Comparison of ENCODE assay signal across 21 cellular contexts in the genomic region with DNA sequence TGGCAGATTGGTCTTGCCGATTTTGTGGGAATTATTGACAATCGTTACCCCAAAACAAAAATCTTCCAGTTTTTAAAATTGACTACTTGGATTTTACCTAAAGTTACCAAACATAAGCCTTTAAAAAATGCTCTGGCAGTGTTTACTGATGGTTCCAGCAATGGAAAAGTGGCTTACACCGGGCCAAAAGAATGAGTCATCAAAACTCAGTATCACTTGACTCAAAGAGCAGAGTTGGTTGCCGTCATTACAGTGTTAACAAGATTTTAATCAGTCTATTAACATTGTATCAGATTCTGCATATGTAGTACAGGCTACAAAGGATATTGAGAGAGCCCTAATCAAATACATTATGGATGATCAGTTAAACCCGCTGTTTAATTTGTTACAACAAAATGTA. TPM values are rescaled to one million over a fixed set of nuclear protein-coding genes. Genes with fewer than 3 reads are reported as not detected.
DNase-seq lines count a peak whose midpoint lies in the region; ATAC-seq and TF ChIP-seq lines count a peak whose summit lies in the region.
"Had no signal": no experiment of that assay in that cellular context is flagged by ENCODE, and none has a peak within 500 bp of the region (broad histone marks: within the 10 kb centered on the region; RNA-seq: fewer than 3 reads in every experiment).

No MANE protein-coding gene starts in this region.

- H3F3A ChIP-seq in Loucy (ENCODE audit: low read depth): no peaks in the 10 kb centered on the region

- H3K4me2 ChIP-seq in Loucy (ENCODE audit: low read depth, low read length, poor library complexity, severe bottlenecking): peak overlapping the region; percentile 2
- H3K4me2 ChIP-seq: KMS-11, neural progenitor cell had no signal

- DNase-seq in Daoy (ENCODE audit: low read depth): peak; percentile 28
- peak; percentile 70 for DNase-seq in astrocyte of the hippocampus (ENCODE audit: low read depth, low spot score)
- peak; percentile 66 for DNase-seq in iris pigment epithelial cell (ENCODE audit: low read depth)
- DNase-seq in GOT3 (lab: John Stamatoyannopoulos, UW): no peak
- no peak for DNase-seq in NCI-H2081 (lab: John Stamatoyannopoulos, UW)
- no peak for DNase-seq in Kasumi-1 (lab: John Stamatoyannopoulos, UW)
- DNase-seq: activated CD8-positive, alpha-beta memory T cell treated with anti-CD3 and anti-CD28 coated beads, Interleukin-2, amount 50 U/mL, for 48 hours; activated naive CD4-positive, alpha-beta T cell treated with anti-CD3 and anti-CD28 coated beads, Interleukin-2, amount 50 U/mL, for 16 hours; Caco-2; effector memory CD4-positive, alpha-beta T cell; NCI-H1694 treated with DMSO at 0.1 percent for 48 hours; NCI-H524 treated with DMSO at 0.1 percent for 48 hours; right cardiac atrium; stimulated activated CD4-positive, alpha-beta T cell treated with anti-CD3 and anti-CD28 coated beads, Interleukin-2, amount 100 ng/mL, for 24 hours; substantia nigra had no signal

- peaks cover 6% of the 10 kb centered on the region; the same call in 1 of the 2 replicates for H3K9me3 ChIP-seq in Loucy (ENCODE audit: insufficient read depth, low read depth, low read length)

- no peaks in the 10 kb centered on the region for H3K9me2 ChIP-seq in Loucy (replicated peaks; ENCODE audit: low read depth, low read length)

- ATAC-seq in GM21390 (IDR thresholded peaks at IDR 0.05; ENCODE audit: unreplicated experiment): no peak
- ATAC-seq: gastroesophageal sphincter, right cardiac atrium had no signal

- peaks cover 41% of the 10 kb centered on the region for H3K4me1 ChIP-seq in Loucy (ENCODE audit: insufficient read depth, low read length, poor library complexity, severe bottlenecking)

- no peak overlapping the region for H2AFZ ChIP-seq in Loucy (ENCODE audit: low read length)
- H2AFZ ChIP-seq: neural progenitor cell had no signal

- no peak overlapping the region for H3K4me3 ChIP-seq in Loucy (ENCODE audit: low read length, poor library complexity, severe bottlenecking)
- H3K4me3 ChIP-seq: gastroesophageal sphincter, lung, neural progenitor cell had no signal

- no peaks in the 10 kb centered on the region for H4K20me1 ChIP-seq in Loucy (ENCODE audit: insufficient read depth, low read length, poor library complexity, severe bottlenecking)

- no peak for TF ChIP-seq CTCF in Loucy (conservative IDR thresholded peaks at IDR 0.05; ENCODE audit: low read length)

- H3K79me2 ChIP-seq in Loucy (ENCODE audit: insufficient read depth, low read length): no peaks in the 10 kb centered on the region

- H3K27me3 ChIP-seq in Loucy (ENCODE audit: insufficient read depth, low read length, poor library complexity, severe bottlenecking): no peaks in the 10 kb centered on the region
- H3K27me3 ChIP-seq: gastroesophageal sphincter had no signal

- no peaks in the 10 kb centered on the region for H3K36me3 ChIP-seq in Loucy (ENCODE audit: insufficient read depth, low read length)
- H3K36me3 ChIP-seq: gastroesophageal sphincter, neural progenitor cell had no signal

- H3K9ac ChIP-seq in Loucy (ENCODE audit: low read depth, low read length, poor library complexity, severe bottlenecking): peak overlapping the region; percentile 55
- H3K9ac ChIP-seq: KMS-11, neural progenitor cell had no signal

RNA-seq across cellular contexts. Expression of gene IGLL1, which starts 37.2 kb away (rescaled TPM):
- not detected in 2 replicates for total RNA-seq in Daoy (2014; rRNA removed; shearing (Covaris generic))
- total RNA-seq: Caco-2, gastroesophageal sphincter, right cardiac atrium had no signal

Comparison
In these comparisons a context has a peak if more than half of its experiments do, and no peak if none do; other contexts are left out.
1. DNase-seq: peak in Daoy (single experiment), astrocyte of the hippocampus (single experiment) and iris pigment epithelial cell (single experiment); none in GOT3 (single experiment), NCI-H2081 (0 of 2) and Kasumi-1 (0 of 2).